ENCODE assay signal across 1 cellular context in genomic region chr3:171813278-171813896, GRCh38.
TF ChIP-seq lines count a peak whose summit lies in the region.

No MANE protein-coding gene starts in this region.

TF ChIP-seq in WTC11, 78 proteins besides CTCF, POLR2A, EP300 and RAD21 (continued from another document):
- TF ChIP-seq, protein P1, sequence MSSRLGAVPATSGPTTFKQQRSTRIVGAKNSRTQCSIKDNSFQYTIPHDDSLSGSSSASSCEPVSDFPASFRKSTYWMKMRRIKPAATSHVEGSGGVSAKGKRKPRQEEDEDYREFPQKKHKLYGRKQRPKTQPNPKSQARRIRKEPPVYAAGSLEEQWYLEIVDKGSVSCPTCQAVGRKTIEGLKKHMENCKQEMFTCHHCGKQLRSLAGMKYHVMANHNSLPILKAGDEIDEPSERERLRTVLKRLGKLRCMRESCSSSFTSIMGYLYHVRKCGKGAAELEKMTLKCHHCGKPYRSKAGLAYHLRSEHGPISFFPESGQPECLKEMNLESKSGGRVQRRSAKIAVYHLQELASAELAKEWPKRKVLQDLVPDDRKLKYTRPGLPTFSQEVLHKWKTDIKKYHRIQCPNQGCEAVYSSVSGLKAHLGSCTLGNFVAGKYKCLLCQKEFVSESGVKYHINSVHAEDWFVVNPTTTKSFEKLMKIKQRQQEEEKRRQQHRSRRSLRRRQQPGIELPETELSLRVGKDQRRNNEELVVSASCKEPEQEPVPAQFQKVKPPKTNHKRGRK (CRISPR knock-in tag; IDR thresholded peaks at IDR 0.05; ENCODE audit: borderline replicate concordance): no peak
- TF ChIP-seq ESRRA (CRISPR knock-in tag; IDR thresholded peaks at IDR 0.05; ENCODE audit: borderline replicate concordance) (no peak), ATF6 (CRISPR knock-in tag; IDR thresholded peaks at IDR 0.05) (no peak), TP53 (CRISPR knock-in tag; IDR thresholded peaks at IDR 0.05) (no peak), FOXK1 (CRISPR knock-in tag; IDR thresholded peaks at IDR 0.05) (no peak), ZNF219 (CRISPR knock-in tag; IDR thresholded peaks at IDR 0.05; ENCODE audit: borderline replicate concordance) (no peak), ZNF396 (CRISPR knock-in tag; IDR thresholded peaks at IDR 0.05; ENCODE audit: borderline replicate concordance) (no peak)
- TF ChIP-seq, protein P2, sequence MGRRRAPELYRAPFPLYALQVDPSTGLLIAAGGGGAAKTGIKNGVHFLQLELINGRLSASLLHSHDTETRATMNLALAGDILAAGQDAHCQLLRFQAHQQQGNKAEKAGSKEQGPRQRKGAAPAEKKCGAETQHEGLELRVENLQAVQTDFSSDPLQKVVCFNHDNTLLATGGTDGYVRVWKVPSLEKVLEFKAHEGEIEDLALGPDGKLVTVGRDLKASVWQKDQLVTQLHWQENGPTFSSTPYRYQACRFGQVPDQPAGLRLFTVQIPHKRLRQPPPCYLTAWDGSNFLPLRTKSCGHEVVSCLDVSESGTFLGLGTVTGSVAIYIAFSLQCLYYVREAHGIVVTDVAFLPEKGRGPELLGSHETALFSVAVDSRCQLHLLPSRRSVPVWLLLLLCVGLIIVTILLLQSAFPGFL (CRISPR knock-in tag; IDR thresholded peaks at IDR 0.05; ENCODE audit: borderline replicate concordance): no peak
